8 cellular contexts compared by ENCODE assay signal in the genomic region with DNA sequence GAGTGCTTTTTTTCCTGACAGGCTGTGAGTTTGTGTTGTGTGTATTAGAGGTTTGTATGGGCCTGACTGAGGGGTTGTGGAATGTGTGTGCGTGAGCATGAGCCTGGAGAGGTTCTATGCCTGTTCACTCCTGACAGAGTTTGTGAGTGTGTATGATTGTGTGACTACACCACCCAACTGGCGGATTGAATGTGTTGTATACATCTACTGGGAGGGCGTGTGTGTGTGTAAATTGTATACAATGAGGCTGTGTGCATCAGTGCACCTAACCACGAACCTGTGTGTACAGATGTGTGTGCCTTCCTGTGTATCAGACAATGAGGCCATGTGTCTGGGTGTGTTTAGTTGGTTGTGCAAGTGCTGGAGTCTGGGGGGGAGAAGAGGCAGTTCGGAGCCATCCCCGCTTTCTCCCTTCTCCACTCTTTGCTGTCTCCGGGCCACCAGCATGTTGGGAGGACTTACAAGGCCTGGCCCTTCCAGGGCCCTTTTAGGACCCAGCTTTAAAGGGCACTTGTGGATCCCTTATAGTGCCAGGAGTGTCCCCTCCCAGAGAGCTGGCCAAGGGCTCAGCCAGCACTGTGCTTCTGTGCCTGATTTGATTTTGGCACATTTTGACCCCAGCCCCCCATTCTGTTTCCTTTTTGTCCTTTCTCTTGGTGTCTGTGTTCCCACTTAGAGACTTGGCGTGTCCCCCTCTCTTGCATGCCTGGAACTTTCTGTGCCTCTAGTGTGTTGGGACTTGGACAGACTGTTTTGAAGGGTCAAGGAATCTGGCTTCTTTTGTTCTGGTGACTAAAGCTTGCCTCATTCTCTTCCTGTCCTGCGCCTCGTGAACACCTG. TPM values are rescaled to one million over a fixed set of nuclear protein-coding genes. Genes with fewer than 3 reads are reported as not detected.
A peak's percentile ranks its signal among the peaks of the same experiment; 100 is the strongest.
DNase-seq lines count a peak whose midpoint lies in the region; ATAC-seq and TF ChIP-seq lines count a peak whose summit lies in the region.

No MANE protein-coding gene starts in this region.

- H3K4me1 ChIP-seq in gastroesophageal sphincter (peaks cover 6 to 62% (median 8%) of the 10 kb centered on the region in 3 donors), parathyroid adenoma (peaks cover 4% of the 10 kb centered on the region)

- peaks cover 12% of the 10 kb centered on the region for H3K79me2 ChIP-seq in parathyroid adenoma

- H3K27ac ChIP-seq in WERI-Rb-1 (no peak overlapping the region), gastroesophageal sphincter (peak overlapping the region; percentile 58 to 88 (median 86)), parathyroid adenoma (peak overlapping the region; percentile 78)

- ATAC-seq in gastroesophageal sphincter, result no peak
- ATAC-seq in HG02981 (IDR thresholded peaks at IDR 0.05; ENCODE audit: unreplicated experiment), result no peak

- TF ChIP-seq POLR2A in gastroesophageal sphincter (IDR thresholded peaks at IDR 0.05), result no peak

- no peak for TF ChIP-seq EP300 in gastroesophageal sphincter (IDR thresholded peaks at IDR 0.05)

- TF ChIP-seq CTCF in WERI-Rb-1 (IDR thresholded peaks at IDR 0.05; ENCODE audit: low read depth, low read length), result no peak
- TF ChIP-seq CTCF in gastroesophageal sphincter (IDR thresholded peaks at IDR 0.05), result no peak
- TF ChIP-seq CTCF in parathyroid adenoma (IDR thresholded peaks at IDR 0.05), result no peak

- H3K4me3 ChIP-seq in WERI-Rb-1 (ENCODE audit: low read depth, low read length) (peak overlapping the region; percentile 77), gastroesophageal sphincter (peak overlapping the region; percentile 41 to 82), parathyroid adenoma (ENCODE audit: low read depth, low read length) (peak overlapping the region; percentile 54)

- peak; percentile 19 for DNase-seq in NCI-H345 (lab: John Stamatoyannopoulos, UW)
- no peak for DNase-seq in NCI-H345 treated with DMSO at 0.1 percent for 48 hours (lab: John Stamatoyannopoulos, UW; ENCODE audit: unreplicated experiment)
- no peak for DNase-seq in WERI-Rb-1
- no peak for DNase-seq in SKM-1 treated with dmso at 0.1 percent for 144 hours (lab: John Stamatoyannopoulos, UW; ENCODE audit: unreplicated experiment)
- no peak for DNase-seq in activated CD8-positive, alpha-beta memory T cell treated with anti-CD3 and anti-CD28 coated beads, Interleukin-2, amount 50 U/mL, for 4 hours

- no peaks in the 10 kb centered on the region; the same call in 1 of the 2 replicates for H3K36me3 ChIP-seq in WERI-Rb-1
- H3K36me3 ChIP-seq in gastroesophageal sphincter, result no peaks in the 10 kb centered on the region
- H3K36me3 ChIP-seq in parathyroid adenoma (ENCODE audit: control insufficient read depth, insufficient read depth, low read length), result no peaks in the 10 kb centered on the region

- peak overlapping the region; percentile 75 for H3K4me2 ChIP-seq in parathyroid adenoma (ENCODE audit: low read length)

- 24 to 37% methylated on average over 3 to 4 of the region's 10 CpGs for WGBS in gastroesophageal sphincter (ENCODE audit: low coverage in 1 of 2), 2 donors

- H3K27me3 ChIP-seq in WERI-Rb-1 (ENCODE audit: insufficient read depth, low read depth, severe bottlenecking) (no peaks in the 10 kb centered on the region), gastroesophageal sphincter (no peaks in the 10 kb centered on the region), parathyroid adenoma (ENCODE audit: control insufficient read depth, insufficient read depth, low read length) (no peaks in the 10 kb centered on the region)

- H3K9ac ChIP-seq in parathyroid adenoma, result no peak overlapping the region

- peak overlapping the region; percentile 82 for H2AFZ ChIP-seq in parathyroid adenoma

- no peaks in the 10 kb centered on the region for H3K9me3 ChIP-seq in WERI-Rb-1 (ENCODE audit: severe bottlenecking)
- H3K9me3 ChIP-seq in gastroesophageal sphincter, result no peaks in the 10 kb centered on the region
- no peaks in the 10 kb centered on the region for H3K9me3 ChIP-seq in parathyroid adenoma (ENCODE audit: control insufficient read depth, low read length)

RNA-seq across cellular contexts. Expression of a gene that starts 1.3 kb away (rescaled TPM):
- total RNA-seq in gastroesophageal sphincter, result 10 to 100 TPM; 33.4 to 72.6 (median 54.0) TPM
